ENCODE assay signal across 34 cellular contexts in the genomic region with DNA sequence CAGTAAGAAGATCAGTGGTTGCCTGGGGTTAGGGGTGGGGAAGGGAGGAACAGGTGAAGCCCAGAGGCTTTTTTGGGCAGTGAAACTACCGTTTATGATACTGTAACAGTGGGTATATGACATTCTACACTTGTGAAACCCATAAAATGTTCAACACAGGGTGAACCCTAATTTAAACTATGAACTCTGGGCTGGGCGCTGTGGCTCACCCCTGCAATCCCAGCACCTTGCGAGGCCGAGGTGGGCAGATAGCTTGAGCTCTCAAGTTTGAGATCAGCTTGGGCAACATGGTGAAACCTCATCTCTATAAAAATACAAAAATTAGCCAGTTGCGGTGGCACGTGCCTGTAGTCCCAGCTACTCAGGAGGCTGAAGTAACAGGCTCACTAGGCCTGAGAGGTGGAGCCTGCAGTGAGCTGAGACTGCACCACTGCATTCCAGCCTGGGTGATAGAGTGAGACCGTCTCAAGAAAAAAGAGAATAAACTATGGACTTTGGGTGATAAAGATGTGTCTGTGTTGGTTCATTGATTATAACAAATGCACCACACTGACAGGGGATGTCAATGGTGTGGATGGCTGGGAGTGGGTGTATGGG.
"Had no signal": no experiment of that assay in that cellular context is flagged by ENCODE, and none has a peak within 500 bp of the region (broad histone marks: within the 10 kb centered on the region; RNA-seq: fewer than 3 reads in every experiment).

No MANE protein-coding gene starts in this region.

- ATAC-seq: Panc1, Right ventricle myocardium inferior, SK-N-SH treated with all-trans-retinoic acid at 6 μM for 48 hours had no signal

- H3K4me2 ChIP-seq: KMS-11, PC-9 had no signal

- DNase-seq: Karpas-422, NCI-H1048, NCI-H1092 treated with DMSO at 0.1 percent for 48 hours, NCI-H1105 treated with DMSO at 0.1 percent for 48 hours, NCI-H1417, NCI-H1436, NCI-H146, NCI-H1694, NCI-H187, NCI-H1930, NCI-H2029 treated with DMSO at 0.1 percent for 48 hours, NCI-H2081 treated with DMSO at 0.1 percent for 48 hours, NCI-H2107, NCI-H2171, NCI-H226, NCI-H446 treated with DMSO at 0.1 percent for 48 hours, NCI-H510A, NCI-H524, NCI-H526, NCI-H69, NCI-H748 treated with DMSO at 0.1 percent for 48 hours, NCI-H82, PC-9, SHP77, SIG-M5, SJCRH30, SW 1271 had no signal

- H3K36me3 ChIP-seq: SJCRH30 had no signal

- H3K9me3 ChIP-seq: SJCRH30 had no signal

- FAIRE-seq: RCC 7860 had no signal

- H3K27me3 ChIP-seq: SJCRH30 had no signal

- H3K9ac ChIP-seq: KMS-11 had no signal

- H3K27ac ChIP-seq: KMS-11, PC-9, RWPE1, SJCRH30, SK-N-MC had no signal

- H2AFZ ChIP-seq: PC-9 had no signal

- H3K4me1 ChIP-seq: SJCRH30 had no signal

- H3K4me3 ChIP-seq: PC-9, SJCRH30, SK-N-MC had no signal
